ENCODE assay signal across 16 cellular contexts in the genomic region with DNA sequence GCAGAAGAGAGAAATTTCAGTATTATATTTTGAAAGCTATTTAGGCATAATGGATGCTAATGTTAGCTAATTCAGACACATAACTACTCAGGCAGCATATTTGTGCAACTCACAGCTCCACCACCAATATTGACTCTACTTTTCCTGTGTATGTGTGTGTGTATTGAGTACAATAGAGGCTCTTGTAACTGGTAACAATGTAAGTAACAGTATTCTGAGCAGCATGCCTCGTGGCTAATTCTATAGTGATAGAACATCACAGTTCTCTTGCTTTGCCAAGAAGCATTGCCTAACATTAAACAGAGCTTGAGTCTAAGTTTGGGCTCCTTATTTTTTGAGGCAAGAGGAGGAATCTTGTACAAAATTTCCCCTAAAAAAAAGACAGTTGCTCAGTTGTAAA.
A peak's percentile ranks its signal among the peaks of the same experiment; 100 is the strongest.
DNase-seq lines count a peak whose midpoint lies in the region; TF ChIP-seq lines count a peak whose summit lies in the region.
"Had no signal": no experiment of that assay in that cellular context is flagged by ENCODE, and none has a peak within 500 bp of the region (broad histone marks: within the 10 kb centered on the region; RNA-seq: fewer than 3 reads in every experiment).

No MANE protein-coding gene starts in this region.

- H3K4me1 Mint-ChIP-seq in progenitor cell of endocrine pancreas (ENCODE audit: low read depth): peaks cover 15% of the 10 kb centered on the region
- H3K4me1 Mint-ChIP-seq: activated naive CD4-positive, alpha-beta T cell treated with anti-CD3 and anti-CD28 coated beads, Interleukin-2, amount 50 U/mL, for 24 hours; CD4-positive, alpha-beta memory T cell; naive thymus-derived CD8-positive, alpha-beta T cell; stimulated activated memory B cell treated with anti-CD40 and anti-IgM and Interleukin-4, amounts not matched to agents 10 μg/mL and 1 μg/mL and 100 μg/mL, for 72 hours had no signal

- H3K4me3 Mint-ChIP-seq in progenitor cell of endocrine pancreas (ENCODE audit: low read depth): no peak overlapping the region
- H3K4me3 Mint-ChIP-seq: activated naive CD4-positive, alpha-beta T cell treated with anti-CD3 and anti-CD28 coated beads, Interleukin-2, amount 50 U/mL, for 24 hours; activated T-cell treated with anti-CD3 and anti-CD28 coated beads, Interleukin-2, amount 50 U/mL, for 4 hours; CD4-positive, alpha-beta memory T cell; effector memory CD8-positive, alpha-beta T cell; naive thymus-derived CD8-positive, alpha-beta T cell; stimulated activated memory B cell treated with anti-CD40 and anti-IgM and Interleukin-4, amounts not matched to agents 10 μg/mL and 1 μg/mL and 100 μg/mL, for 72 hours had no signal

- no peaks in the 10 kb centered on the region for H3K27me3 Mint-ChIP-seq in progenitor cell of endocrine pancreas
- H3K27me3 Mint-ChIP-seq: stimulated activated memory B cell treated with anti-CD40 and anti-IgM and Interleukin-4, amounts not matched to agents 10 μg/mL and 1 μg/mL and 100 μg/mL, for 72 hours had no signal

- no peaks in the 10 kb centered on the region for H3K36me3 Mint-ChIP-seq in progenitor cell of endocrine pancreas (ENCODE audit: insufficient read depth)
- H3K36me3 Mint-ChIP-seq: activated naive CD4-positive, alpha-beta T cell treated with anti-CD3 and anti-CD28 coated beads, Interleukin-2, amount 50 U/mL, for 24 hours; CD4-positive, alpha-beta memory T cell; naive thymus-derived CD8-positive, alpha-beta T cell; stimulated activated memory B cell treated with anti-CD40 and anti-IgM and Interleukin-4, amounts not matched to agents 10 μg/mL and 1 μg/mL and 100 μg/mL, for 72 hours had no signal

- H3K27ac Mint-ChIP-seq in progenitor cell of endocrine pancreas: peak overlapping the region; percentile 25
- H3K27ac Mint-ChIP-seq: activated naive CD4-positive, alpha-beta T cell treated with anti-CD3 and anti-CD28 coated beads, Interleukin-2, amount 50 U/mL, for 24 hours; CD4-positive, alpha-beta memory T cell; effector memory CD8-positive, alpha-beta T cell; naive thymus-derived CD8-positive, alpha-beta T cell; stimulated activated memory B cell treated with anti-CD40 and anti-IgM and Interleukin-4, amounts not matched to agents 10 μg/mL and 1 μg/mL and 100 μg/mL, for 72 hours had no signal

- TF ChIP-seq CTCF in progenitor cell of endocrine pancreas (IDR thresholded peaks at IDR 0.05; ENCODE audit: unreplicated experiment): no peak

- DNase-seq in DMS53 treated with DMSO at 0.1 percent for 48 hours (lab: John Stamatoyannopoulos, UW; ENCODE audit: unreplicated experiment): peak; percentile 62
- peak; percentile 15 for DNase-seq in SW480 (ENCODE audit: low spot score)
- DNase-seq in globus pallidus (ENCODE audit: low spot score): peak; percentile 36
- DNase-seq in progenitor cell of endocrine pancreas (ENCODE audit: low spot score, unreplicated experiment): no peak
- DNase-seq in germinal center (ENCODE audit: low spot score): no peak
- DNase-seq in NCI-H2171 (lab: John Stamatoyannopoulos, UW): no peak
- DNase-seq in NCI-H510A (lab: John Stamatoyannopoulos, UW): no peak
- DNase-seq: activated T-cell treated with anti-CD3 and anti-CD28 coated beads, Interleukin-2, amount 50 U/mL, for 4 hours; CD4-positive, alpha-beta memory T cell; effector memory CD8-positive, alpha-beta T cell; GOT3; naive thymus-derived CD8-positive, alpha-beta T cell; NCI-H446; ovary had no signal

- H3K9me3 Mint-ChIP-seq in progenitor cell of endocrine pancreas (ENCODE audit: low read depth): peaks cover 7% of the 10 kb centered on the region
- H3K9me3 Mint-ChIP-seq: activated naive CD4-positive, alpha-beta T cell treated with anti-CD3 and anti-CD28 coated beads, Interleukin-2, amount 50 U/mL, for 24 hours; activated T-cell treated with anti-CD3 and anti-CD28 coated beads, Interleukin-2, amount 50 U/mL, for 4 hours; effector memory CD8-positive, alpha-beta T cell; naive thymus-derived CD8-positive, alpha-beta T cell had no signal

Comparison
In these comparisons a context has a peak if more than half of its experiments do, and no peak if none do; other contexts are left out.
1. DNase-seq: peak in DMS53 treated with DMSO at 0.1 percent for 48 hours (single experiment), SW480 (single experiment) and globus pallidus (single experiment); none in progenitor cell of endocrine pancreas (single experiment), germinal center (single experiment), NCI-H2171 (single experiment) and NCI-H510A (single experiment).